Comparison of ENCODE assay signal across 16 cellular contexts in genomic region chr14:24362241-24362960, GRCh38. TPM values are rescaled to one million over a fixed set of nuclear protein-coding genes. Genes with fewer than 3 reads are reported as not detected.
"Had no signal": no experiment of that assay in that cellular context is flagged by ENCODE, and none has a peak within 500 bp of the region (broad histone marks: within the 10 kb centered on the region; RNA-seq: fewer than 3 reads in every experiment).

No MANE protein-coding gene starts in this region.

- H3K9me3 Mint-ChIP-seq: activated T-helper 17 cell treated with anti-CD3 and anti-CD28 coated beads, Interleukin-2, amount 50 U/mL, for 72 hours; memory B cell had no signal

- ATAC-seq: activated T-helper 17 cell treated with anti-CD3 and anti-CD28 coated beads, Interleukin-2, amount 50 U/mL, for 72 hours; left ventricle myocardium superior; naive thymus-derived CD8-positive, alpha-beta T cell; stimulated activated naive CD8-positive, alpha-beta T cell treated with anti-CD3 and anti-CD28 coated beads, Interleukin-15, Interleukin-2, amounts not matched to agents 100 U/mL and 50 U/mL, for 24 hours; upper lobe of right lung had no signal

- H3K36me3 Mint-ChIP-seq: memory B cell had no signal

- DNase-seq: activated CD4-positive, alpha-beta T cell treated with anti-CD3 and anti-CD28 coated beads, Interleukin-2, amount 50 U/mL, for 4 hours; activated CD4-positive, CD25-positive, alpha-beta regulatory T cell treated with anti-CD3 and anti-CD28 coated beads, Interleukin-2, amount 50 U/mL, for 72 hours; activated naive CD4-positive, alpha-beta T cell treated with Interleukin-2 at 50 U/mL for 16 hours; activated T-cell treated with anti-CD3 and anti-CD28 coated beads for 4 hours; anterior cingulate cortex; erythroblast; hippocampal formation; kidney; left ventricle myocardium superior; naive thymus-derived CD8-positive, alpha-beta T cell; stimulated activated naive CD8-positive, alpha-beta T cell treated with anti-CD3 and anti-CD28 coated beads, Interleukin-15, Interleukin-2, amounts not matched to agents 100 U/mL and 50 U/mL, for 24 hours; upper lobe of right lung had no signal

- H2AFZ ChIP-seq: parathyroid adenoma had no signal

- H3K4me3 Mint-ChIP-seq: activated T-helper 17 cell treated with anti-CD3 and anti-CD28 coated beads, Interleukin-2, amount 50 U/mL, for 72 hours; memory B cell; naive thymus-derived CD8-positive, alpha-beta T cell had no signal

- H3K9ac ChIP-seq: parathyroid adenoma had no signal

- H3K4me3 ChIP-seq: upper lobe of right lung had no signal

- H3K9me3 ChIP-seq: upper lobe of right lung had no signal

- H3K27me3 ChIP-seq: upper lobe of right lung had no signal

- H3K27ac Mint-ChIP-seq: activated T-helper 17 cell treated with anti-CD3 and anti-CD28 coated beads, Interleukin-2, amount 50 U/mL, for 72 hours; memory B cell; naive thymus-derived CD8-positive, alpha-beta T cell had no signal

- H3K79me2 ChIP-seq: parathyroid adenoma had no signal

- H3K27ac ChIP-seq: parathyroid adenoma, upper lobe of right lung had no signal

- H3K36me3 ChIP-seq: upper lobe of right lung had no signal

RNA-seq across cellular contexts. Expression of gene NFATC4, which starts 5.6 kb away (rescaled TPM):
- total RNA-seq: naive thymus-derived CD8-positive, alpha-beta T cell; T-helper 1 cell treated with Interleukin-12 subunit alpha and Interleukin-12 subunit beta and Interleukin-4 antibody, amounts not matched to agents 30 ng/mL and 1 ng/mL, for 36 hours had no signal
- polyA plus RNA-seq: naive thymus-derived CD8-positive, alpha-beta T cell had no signal
